ENCODE assay signal across 1 cellular context in the genomic region with DNA sequence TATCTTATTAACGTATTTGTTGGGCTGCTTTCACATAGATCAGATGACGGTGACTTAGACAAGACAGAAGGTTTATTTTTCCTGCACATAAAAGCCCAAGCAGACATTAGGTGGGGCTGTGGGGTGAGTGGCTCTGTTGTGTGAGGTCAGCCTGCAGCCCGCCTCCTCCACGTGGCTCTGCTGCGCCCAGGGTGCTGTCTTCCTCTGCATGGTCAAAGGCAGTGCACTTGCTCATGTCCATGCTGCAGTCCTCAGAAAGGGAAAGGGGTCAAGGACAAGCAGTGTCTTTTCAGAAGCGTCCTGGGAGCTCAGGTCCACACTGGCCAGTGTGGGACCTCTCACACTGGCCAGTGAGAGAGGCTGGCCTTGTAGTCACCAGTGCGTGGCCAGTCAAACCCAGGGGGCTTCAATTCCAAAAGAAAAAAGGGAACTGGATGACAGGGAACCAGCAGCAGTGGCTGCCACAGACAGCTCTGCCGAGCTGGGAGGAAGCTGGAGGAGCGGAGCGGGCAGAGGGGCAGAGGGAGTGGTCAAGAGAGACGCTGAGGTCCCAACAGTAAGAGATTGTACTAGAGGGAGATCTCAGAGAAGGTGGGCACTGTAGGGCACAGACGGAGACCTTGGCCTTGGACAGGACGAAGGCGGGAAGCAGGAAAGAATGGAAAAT.
TF ChIP-seq lines count a peak whose summit lies in the region.

No MANE protein-coding gene starts in this region.

TF ChIP-seq in HepG2, 621 proteins besides CTCF, POLR2A, EP300 and RAD21 (continued from another document and continues in another):
- TF ChIP-seq, protein P1, sequence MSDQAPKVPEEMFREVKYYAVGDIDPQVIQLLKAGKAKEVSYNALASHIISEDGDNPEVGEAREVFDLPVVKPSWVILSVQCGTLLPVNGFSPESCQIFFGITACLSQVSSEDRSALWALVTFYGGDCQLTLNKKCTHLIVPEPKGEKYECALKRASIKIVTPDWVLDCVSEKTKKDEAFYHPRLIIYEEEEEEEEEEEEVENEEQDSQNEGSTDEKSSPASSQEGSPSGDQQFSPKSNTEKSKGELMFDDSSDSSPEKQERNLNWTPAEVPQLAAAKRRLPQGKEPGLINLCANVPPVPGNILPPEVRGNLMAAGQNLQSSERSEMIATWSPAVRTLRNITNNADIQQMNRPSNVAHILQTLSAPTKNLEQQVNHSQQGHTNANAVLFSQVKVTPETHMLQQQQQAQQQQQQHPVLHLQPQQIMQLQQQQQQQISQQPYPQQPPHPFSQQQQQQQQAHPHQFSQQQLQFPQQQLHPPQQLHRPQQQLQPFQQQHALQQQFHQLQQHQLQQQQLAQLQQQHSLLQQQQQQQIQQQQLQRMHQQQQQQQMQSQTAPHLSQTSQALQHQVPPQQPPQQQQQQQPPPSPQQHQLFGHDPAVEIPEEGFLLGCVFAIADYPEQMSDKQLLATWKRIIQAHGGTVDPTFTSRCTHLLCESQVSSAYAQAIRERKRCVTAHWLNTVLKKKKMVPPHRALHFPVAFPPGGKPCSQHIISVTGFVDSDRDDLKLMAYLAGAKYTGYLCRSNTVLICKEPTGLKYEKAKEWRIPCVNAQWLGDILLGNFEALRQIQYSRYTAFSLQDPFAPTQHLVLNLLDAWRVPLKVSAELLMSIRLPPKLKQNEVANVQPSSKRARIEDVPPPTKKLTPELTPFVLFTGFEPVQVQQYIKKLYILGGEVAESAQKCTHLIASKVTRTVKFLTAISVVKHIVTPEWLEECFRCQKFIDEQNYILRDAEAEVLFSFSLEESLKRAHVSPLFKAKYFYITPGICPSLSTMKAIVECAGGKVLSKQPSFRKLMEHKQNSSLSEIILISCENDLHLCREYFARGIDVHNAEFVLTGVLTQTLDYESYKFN (CRISPR knock-in tag; conservative IDR thresholded peaks at IDR 0.05) = peak; percentile 34
- TF ChIP-seq, protein P2, sequence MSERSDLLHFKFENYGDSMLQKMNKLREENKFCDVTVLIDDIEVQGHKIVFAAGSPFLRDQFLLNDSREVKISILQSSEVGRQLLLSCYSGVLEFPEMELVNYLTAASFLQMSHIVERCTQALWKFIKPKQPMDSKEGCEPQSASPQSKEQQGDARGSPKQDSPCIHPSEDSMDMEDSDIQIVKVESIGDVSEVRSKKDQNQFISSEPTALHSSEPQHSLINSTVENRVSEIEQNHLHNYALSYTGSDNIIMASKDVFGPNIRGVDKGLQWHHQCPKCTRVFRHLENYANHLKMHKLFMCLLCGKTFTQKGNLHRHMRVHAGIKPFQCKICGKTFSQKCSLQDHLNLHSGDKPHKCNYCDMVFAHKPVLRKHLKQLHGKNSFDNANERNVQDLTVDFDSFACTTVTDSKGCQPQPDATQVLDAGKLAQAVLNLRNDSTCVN (CRISPR knock-in tag; IDR thresholded peaks at IDR 0.05; ENCODE audit: borderline replicate concordance) = peak; percentile 48; the same call in 1 of the 2 replicates
- TF ChIP-seq, protein P3, sequence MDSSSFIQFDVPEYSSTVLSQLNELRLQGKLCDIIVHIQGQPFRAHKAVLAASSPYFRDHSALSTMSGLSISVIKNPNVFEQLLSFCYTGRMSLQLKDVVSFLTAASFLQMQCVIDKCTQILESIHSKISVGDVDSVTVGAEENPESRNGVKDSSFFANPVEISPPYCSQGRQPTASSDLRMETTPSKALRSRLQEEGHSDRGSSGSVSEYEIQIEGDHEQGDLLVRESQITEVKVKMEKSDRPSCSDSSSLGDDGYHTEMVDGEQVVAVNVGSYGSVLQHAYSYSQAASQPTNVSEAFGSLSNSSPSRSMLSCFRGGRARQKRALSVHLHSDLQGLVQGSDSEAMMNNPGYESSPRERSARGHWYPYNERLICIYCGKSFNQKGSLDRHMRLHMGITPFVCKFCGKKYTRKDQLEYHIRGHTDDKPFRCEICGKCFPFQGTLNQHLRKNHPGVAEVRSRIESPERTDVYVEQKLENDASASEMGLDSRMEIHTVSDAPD (CRISPR knock-in tag; IDR thresholded peaks at IDR 0.05) = no peak
- TF ChIP-seq TBX2 (CRISPR knock-in tag; IDR thresholded peaks at IDR 0.05; ENCODE audit: borderline replicate concordance) = no peak; the same call in 1 of the 2 replicates
- no peak for TF ChIP-seq SOX13 (IDR thresholded peaks at IDR 0.05)
- TF ChIP-seq SOX13 (CRISPR knock-in tag; conservative IDR thresholded peaks at IDR 0.05 in 1 of 2, IDR thresholded peaks at IDR 0.05 in 1 of 2) = peak in 1 of 2 experiments; percentile 39; a peak in 1 of 4 replicates
- TF ChIP-seq ZNF264 (CRISPR knock-in tag; IDR thresholded peaks at IDR 0.05) = no peak
- TF ChIP-seq ZNF101 (CRISPR knock-in tag; IDR thresholded peaks at IDR 0.05; ENCODE audit: borderline replicate concordance, low read depth) = no peak
- TF ChIP-seq TBX3 (IDR thresholded peaks at IDR 0.05; ENCODE audit: borderline replicate concordance) = no peak
- TF ChIP-seq NR2F1 (CRISPR knock-in tag; IDR thresholded peaks at IDR 0.05) = peak in 1 of 2 experiments; percentile 33; a peak in 1 of 4 replicates
- TF ChIP-seq SAP130 (CRISPR knock-in tag; IDR thresholded peaks at IDR 0.05; ENCODE audit: low read depth) = peak; percentile 90
- TF ChIP-seq, protein P4, sequence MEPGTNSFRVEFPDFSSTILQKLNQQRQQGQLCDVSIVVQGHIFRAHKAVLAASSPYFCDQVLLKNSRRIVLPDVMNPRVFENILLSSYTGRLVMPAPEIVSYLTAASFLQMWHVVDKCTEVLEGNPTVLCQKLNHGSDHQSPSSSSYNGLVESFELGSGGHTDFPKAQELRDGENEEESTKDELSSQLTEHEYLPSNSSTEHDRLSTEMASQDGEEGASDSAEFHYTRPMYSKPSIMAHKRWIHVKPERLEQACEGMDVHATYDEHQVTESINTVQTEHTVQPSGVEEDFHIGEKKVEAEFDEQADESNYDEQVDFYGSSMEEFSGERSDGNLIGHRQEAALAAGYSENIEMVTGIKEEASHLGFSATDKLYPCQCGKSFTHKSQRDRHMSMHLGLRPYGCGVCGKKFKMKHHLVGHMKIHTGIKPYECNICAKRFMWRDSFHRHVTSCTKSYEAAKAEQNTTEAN (CRISPR knock-in tag; conservative IDR thresholded peaks at IDR 0.05) = peak; percentile 49; the same call in 1 of the 2 replicates
- TF ChIP-seq XBP1 (CRISPR knock-in tag; IDR thresholded peaks at IDR 0.05) = no peak
- TF ChIP-seq IRX3 (CRISPR knock-in tag; IDR thresholded peaks at IDR 0.05; ENCODE audit: borderline replicate concordance, low read depth) = no peak
- TF ChIP-seq NCOA2 (CRISPR knock-in tag; IDR thresholded peaks at IDR 0.05) = peak; percentile 49; the same call in 1 of the 2 replicates
- TF ChIP-seq, protein P5, sequence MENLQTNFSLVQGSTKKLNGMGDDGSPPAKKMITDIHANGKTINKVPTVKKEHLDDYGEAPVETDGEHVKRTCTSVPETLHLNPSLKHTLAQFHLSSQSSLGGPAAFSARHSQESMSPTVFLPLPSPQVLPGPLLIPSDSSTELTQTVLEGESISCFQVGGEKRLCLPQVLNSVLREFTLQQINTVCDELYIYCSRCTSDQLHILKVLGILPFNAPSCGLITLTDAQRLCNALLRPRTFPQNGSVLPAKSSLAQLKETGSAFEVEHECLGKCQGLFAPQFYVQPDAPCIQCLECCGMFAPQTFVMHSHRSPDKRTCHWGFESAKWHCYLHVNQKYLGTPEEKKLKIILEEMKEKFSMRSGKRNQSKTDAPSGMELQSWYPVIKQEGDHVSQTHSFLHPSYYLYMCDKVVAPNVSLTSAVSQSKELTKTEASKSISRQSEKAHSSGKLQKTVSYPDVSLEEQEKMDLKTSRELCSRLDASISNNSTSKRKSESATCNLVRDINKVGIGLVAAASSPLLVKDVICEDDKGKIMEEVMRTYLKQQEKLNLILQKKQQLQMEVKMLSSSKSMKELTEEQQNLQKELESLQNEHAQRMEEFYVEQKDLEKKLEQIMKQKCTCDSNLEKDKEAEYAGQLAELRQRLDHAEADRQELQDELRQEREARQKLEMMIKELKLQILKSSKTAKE (CRISPR knock-in tag; IDR thresholded peaks at IDR 0.05; ENCODE audit: borderline replicate concordance) = no peak
- TF ChIP-seq ZNF10 (CRISPR knock-in tag; IDR thresholded peaks at IDR 0.05; ENCODE audit: borderline replicate concordance, low read depth) = no peak
- no peak for TF ChIP-seq FOXC1 (CRISPR knock-in tag; IDR thresholded peaks at IDR 0.05; ENCODE audit: borderline replicate concordance)
- no peak for TF ChIP-seq ZNF160 (CRISPR knock-in tag; IDR thresholded peaks at IDR 0.05)
- TF ChIP-seq, protein P6, sequence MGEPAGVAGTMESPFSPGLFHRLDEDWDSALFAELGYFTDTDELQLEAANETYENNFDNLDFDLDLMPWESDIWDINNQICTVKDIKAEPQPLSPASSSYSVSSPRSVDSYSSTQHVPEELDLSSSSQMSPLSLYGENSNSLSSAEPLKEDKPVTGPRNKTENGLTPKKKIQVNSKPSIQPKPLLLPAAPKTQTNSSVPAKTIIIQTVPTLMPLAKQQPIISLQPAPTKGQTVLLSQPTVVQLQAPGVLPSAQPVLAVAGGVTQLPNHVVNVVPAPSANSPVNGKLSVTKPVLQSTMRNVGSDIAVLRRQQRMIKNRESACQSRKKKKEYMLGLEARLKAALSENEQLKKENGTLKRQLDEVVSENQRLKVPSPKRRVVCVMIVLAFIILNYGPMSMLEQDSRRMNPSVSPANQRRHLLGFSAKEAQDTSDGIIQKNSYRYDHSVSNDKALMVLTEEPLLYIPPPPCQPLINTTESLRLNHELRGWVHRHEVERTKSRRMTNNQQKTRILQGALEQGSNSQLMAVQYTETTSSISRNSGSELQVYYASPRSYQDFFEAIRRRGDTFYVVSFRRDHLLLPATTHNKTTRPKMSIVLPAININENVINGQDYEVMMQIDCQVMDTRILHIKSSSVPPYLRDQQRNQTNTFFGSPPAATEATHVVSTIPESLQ (CRISPR knock-in tag; conservative IDR thresholded peaks at IDR 0.05) = no peak
- TF ChIP-seq, protein P7, sequence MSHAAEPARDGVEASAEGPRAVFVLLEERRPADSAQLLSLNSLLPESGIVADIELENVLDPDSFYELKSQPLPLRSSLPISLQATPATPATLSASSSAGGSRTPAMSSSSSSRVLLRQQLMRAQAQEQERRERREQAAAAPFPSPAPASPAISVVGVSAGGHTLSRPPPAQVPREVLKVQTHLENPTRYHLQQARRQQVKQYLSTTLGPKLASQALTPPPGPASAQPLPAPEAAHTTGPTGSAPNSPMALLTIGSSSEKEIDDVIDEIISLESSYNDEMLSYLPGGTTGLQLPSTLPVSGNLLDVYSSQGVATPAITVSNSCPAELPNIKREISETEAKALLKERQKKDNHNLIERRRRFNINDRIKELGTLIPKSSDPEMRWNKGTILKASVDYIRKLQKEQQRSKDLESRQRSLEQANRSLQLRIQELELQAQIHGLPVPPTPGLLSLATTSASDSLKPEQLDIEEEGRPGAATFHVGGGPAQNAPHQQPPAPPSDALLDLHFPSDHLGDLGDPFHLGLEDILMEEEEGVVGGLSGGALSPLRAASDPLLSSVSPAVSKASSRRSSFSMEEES (CRISPR knock-in tag; IDR thresholded peaks at IDR 0.05) = peak; percentile 51; the same call in 1 of the 2 replicates
- peak; percentile 85 for TF ChIP-seq ERF (CRISPR knock-in tag; IDR thresholded peaks at IDR 0.05)
- TF ChIP-seq, protein P8, sequence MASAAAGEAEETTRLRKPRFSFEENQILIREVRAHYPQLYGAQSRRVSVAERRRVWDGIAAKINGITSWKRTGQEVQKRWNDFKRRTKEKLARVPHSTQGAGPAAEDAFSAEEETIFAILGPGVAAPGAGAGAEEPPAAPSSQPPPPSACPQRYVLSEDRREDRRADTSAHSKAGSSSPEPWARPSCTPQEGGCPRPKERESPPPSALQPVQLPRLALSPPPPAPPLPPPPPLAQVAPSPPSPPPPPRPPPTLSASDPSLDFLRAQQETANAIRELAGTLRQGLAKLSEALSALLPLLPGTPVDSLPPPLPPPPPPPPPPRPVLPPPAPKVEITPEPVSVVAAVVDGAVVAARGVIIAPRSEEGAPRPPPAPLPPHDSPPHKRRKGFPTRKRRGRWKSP (CRISPR knock-in tag; IDR thresholded peaks at IDR 0.05) = no peak
- TF ChIP-seq ZNF451 (CRISPR knock-in tag; IDR thresholded peaks at IDR 0.05) = peak; percentile 41; the same call in 1 of the 2 replicates
- TF ChIP-seq, protein P9, sequence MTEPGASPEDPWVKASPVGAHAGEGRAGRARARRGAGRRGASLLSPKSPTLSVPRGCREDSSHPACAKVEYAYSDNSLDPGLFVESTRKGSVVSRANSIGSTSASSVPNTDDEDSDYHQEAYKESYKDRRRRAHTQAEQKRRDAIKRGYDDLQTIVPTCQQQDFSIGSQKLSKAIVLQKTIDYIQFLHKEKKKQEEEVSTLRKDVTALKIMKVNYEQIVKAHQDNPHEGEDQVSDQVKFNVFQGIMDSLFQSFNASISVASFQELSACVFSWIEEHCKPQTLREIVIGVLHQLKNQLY (CRISPR knock-in tag; IDR thresholded peaks at IDR 0.05) = peak; percentile 54; the same call in 1 of the 2 replicates
- peak; percentile 65; the same call in 1 of the 2 replicates for TF ChIP-seq GATAD2A (CRISPR knock-in tag; IDR thresholded peaks at IDR 0.05)
- TF ChIP-seq HDAC1 (CRISPR knock-in tag; IDR thresholded peaks at IDR 0.05) = 0 out of 2 replicates have a peak, but pooled peaks have one; percentile 34
- TF ChIP-seq, protein P10, sequence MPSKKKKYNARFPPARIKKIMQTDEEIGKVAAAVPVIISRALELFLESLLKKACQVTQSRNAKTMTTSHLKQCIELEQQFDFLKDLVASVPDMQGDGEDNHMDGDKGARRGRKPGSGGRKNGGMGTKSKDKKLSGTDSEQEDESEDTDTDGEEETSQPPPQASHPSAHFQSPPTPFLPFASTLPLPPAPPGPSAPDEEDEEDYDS (CRISPR knock-in tag; IDR thresholded peaks at IDR 0.05) = no peak
- TF ChIP-seq MAFK (conservative IDR thresholded peaks at IDR 0.05 in 1 of 2, IDR thresholded peaks at IDR 0.05 in 1 of 2; ENCODE audit: low read length in 2 of 2) = no peak
- 0 out of 2 replicates have a peak, but pooled peaks have one; percentile 32 for TF ChIP-seq SNAPC2 (CRISPR knock-in tag; IDR thresholded peaks at IDR 0.05)
- peak; percentile 36 for TF ChIP-seq CBX1 (IDR thresholded peaks at IDR 0.05; ENCODE audit: low read depth)
- TF ChIP-seq TCF12 (IDR thresholded peaks at IDR 0.05) = no peak
- TF ChIP-seq TCF12 (CRISPR knock-in tag; IDR thresholded peaks at IDR 0.05) = no peak
- no peak for TF ChIP-seq HES4 (CRISPR knock-in tag; IDR thresholded peaks at IDR 0.05; ENCODE audit: borderline replicate concordance)
- TF ChIP-seq, protein P11, sequence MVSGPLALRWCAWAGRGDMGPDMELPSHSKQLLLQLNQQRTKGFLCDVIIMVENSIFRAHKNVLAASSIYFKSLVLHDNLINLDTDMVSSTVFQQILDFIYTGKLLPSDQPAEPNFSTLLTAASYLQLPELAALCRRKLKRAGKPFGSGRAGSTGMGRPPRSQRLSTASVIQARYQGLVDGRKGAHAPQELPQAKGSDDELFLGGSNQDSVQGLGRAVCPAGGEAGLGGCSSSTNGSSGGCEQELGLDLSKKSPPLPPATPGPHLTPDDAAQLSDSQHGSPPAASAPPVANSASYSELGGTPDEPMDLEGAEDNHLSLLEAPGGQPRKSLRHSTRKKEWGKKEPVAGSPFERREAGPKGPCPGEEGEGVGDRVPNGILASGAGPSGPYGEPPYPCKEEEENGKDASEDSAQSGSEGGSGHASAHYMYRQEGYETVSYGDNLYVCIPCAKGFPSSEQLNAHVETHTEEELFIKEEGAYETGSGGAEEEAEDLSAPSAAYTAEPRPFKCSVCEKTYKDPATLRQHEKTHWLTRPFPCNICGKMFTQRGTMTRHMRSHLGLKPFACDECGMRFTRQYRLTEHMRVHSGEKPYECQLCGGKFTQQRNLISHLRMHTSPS (CRISPR knock-in tag; IDR thresholded peaks at IDR 0.05; ENCODE audit: low read depth) = no peak
- peak; percentile 55; the same call in 1 of the 2 replicates for TF ChIP-seq IRF2 (CRISPR knock-in tag; IDR thresholded peaks at IDR 0.05)
- 0 out of 2 replicates have a peak, but pooled peaks have one; percentile 28 for TF ChIP-seq ZNF605 (CRISPR knock-in tag; IDR thresholded peaks at IDR 0.05)
- no peak for TF ChIP-seq CBX5 (CRISPR knock-in tag; IDR thresholded peaks at IDR 0.05; ENCODE audit: borderline replicate concordance)
- TF ChIP-seq SIN3B (IDR thresholded peaks at IDR 0.05; ENCODE audit: low read length) = no peak
- TF ChIP-seq DMAP1 (CRISPR knock-in tag; IDR thresholded peaks at IDR 0.05) = peak; percentile 48
- 0 out of 2 replicates have a peak, but pooled peaks have one; percentile 29 for TF ChIP-seq JUN (CRISPR knock-in tag; IDR thresholded peaks at IDR 0.05)
- TF ChIP-seq THAP11 (CRISPR knock-in tag; IDR thresholded peaks at IDR 0.05) = 0 out of 2 replicates have a peak, but pooled peaks have one; percentile 28
